24 cellular contexts compared by ENCODE assay signal in the genomic region with DNA sequence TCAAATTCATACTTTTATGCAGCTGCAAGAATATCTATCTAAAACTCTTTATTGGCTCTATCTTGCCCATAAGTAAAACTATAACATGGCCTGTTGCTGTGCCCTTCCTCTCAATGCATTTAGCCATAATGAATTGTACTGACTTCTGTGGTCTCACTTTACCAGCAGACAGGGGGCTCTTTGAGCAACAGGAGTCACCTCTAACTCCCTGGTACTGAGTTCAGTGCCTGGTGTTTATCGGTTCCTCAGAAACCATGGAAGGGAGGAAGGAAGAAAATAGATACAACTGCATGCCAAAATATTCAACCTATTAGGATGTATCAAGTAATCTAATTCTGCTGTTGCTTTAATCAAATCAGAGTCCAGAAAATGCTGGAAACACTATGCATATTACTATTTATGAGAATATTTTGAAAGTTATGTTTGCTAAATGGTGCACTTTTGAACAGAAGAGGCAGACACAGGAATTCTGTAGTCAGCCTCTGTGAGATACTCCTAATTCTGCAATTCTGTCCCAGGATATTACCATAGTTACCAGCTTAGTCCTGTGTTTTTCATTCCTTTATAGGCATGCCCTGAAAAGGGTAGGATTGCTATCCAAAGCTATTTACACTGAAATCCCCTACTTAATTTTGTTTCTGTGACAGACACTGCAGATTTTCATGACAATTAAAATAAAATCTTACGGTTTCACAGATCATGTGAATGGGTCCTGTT.
DNase-seq lines count a peak whose midpoint lies in the region; ATAC-seq and TF ChIP-seq lines count a peak whose summit lies in the region.
"Had no signal": no experiment of that assay in that cellular context is flagged by ENCODE, and none has a peak within 500 bp of the region (broad histone marks: within the 10 kb centered on the region; RNA-seq: fewer than 3 reads in every experiment).

No MANE protein-coding gene starts in this region.

- H3K18ac ChIP-seq in IMR-90 (ENCODE audit: low read depth, low read length): no peak overlapping the region

- H3K14ac ChIP-seq in IMR-90 (replicated peaks; ENCODE audit: low read depth, low read length): no peak overlapping the region

- H3K79me2 ChIP-seq in SK-N-SH (ENCODE audit: insufficient read depth): no peaks in the 10 kb centered on the region; the same call in 1 of the 2 replicates

- H3K4me2 ChIP-seq in SK-N-SH (no peak overlapping the region), IMR-90 (ENCODE audit: low read depth, low read length) (no peak overlapping the region)

- H3K9me3 ChIP-seq in SK-N-SH: no peaks in the 10 kb centered on the region
- H3K9me3 ChIP-seq in IMR-90 (ENCODE audit: control insufficient read depth, insufficient read depth, low read length): no peaks in the 10 kb centered on the region
- H3K9me3 ChIP-seq: SJCRH30 had no signal

- no peak for TF ChIP-seq RAD21 in SK-N-SH (IDR thresholded peaks at IDR 0.05; ENCODE audit: low read length)
- TF ChIP-seq RAD21 in IMR-90 (IDR thresholded peaks at IDR 0.05; ENCODE audit: low read length): no peak

- intact Hi-C loops in IMR-90 (cut with micrococcal nuclease): no loop called here

- POLR2A ChIA-PET in SK-N-SH (lab: Yijun Ruan, JAX) (no interaction called here), IMR-90 (lab: Charles Lee; ENCODE audit: unreplicated experiment) (no interaction called here)

- no peaks in the 10 kb centered on the region; a peak in 1 of 4 replicates for H3K79me1 ChIP-seq in IMR-90 (ENCODE audit: low read depth in 1 of 2, low read length in 2 of 2)

- TF ChIP-seq POLR2A in IMR-90 (IDR thresholded peaks at IDR 0.05; ENCODE audit: low read depth, low read length): no peak

- H2BK15ac ChIP-seq in IMR-90 (ENCODE audit: low read depth, low read length): no peak overlapping the region

- H3K56ac ChIP-seq in IMR-90 (ENCODE audit: extremely low read depth, insufficient read depth, low read length): no peak overlapping the region

- in situ Hi-C loops in IMR-90 (cut with MboI; ENCODE audit: low sequenced_read_pairs): no loop called here
- in situ Hi-C loops in GM13976 (cut with MboI; ENCODE audit: low sequenced_read_pairs, unreplicated experiment): no loop called here

- H3K4me3 ChIP-seq in SK-N-SH (ENCODE audit: low read depth in 2 of 2, low read length in 1 of 2) (no peak overlapping the region), IMR-90 (ENCODE audit: insufficient read depth, low read depth, low read length) (no peak overlapping the region), retinal pigment epithelial cell (ENCODE audit: low read length) (no peak overlapping the region)
- H3K4me3 ChIP-seq: SJCRH30 had no signal

- no peak overlapping the region for H2BK120ac ChIP-seq in IMR-90 (ENCODE audit: low read depth, low read length)

- no peak for TF ChIP-seq EP300 in SK-N-SH (IDR thresholded peaks at IDR 0.05; ENCODE audit: borderline replicate concordance in 1 of 2, low read depth in 1 of 2, low read length in 1 of 2)

- no peaks in the 10 kb centered on the region for H3K9me2 ChIP-seq in SK-N-SH

- H4K91ac ChIP-seq in IMR-90 (ENCODE audit: insufficient read depth, low read depth, low read length): no peak overlapping the region

- H4K8ac ChIP-seq in IMR-90 (ENCODE audit: low read depth in 2 of 2, low read length in 2 of 2): no peak overlapping the region

- H3F3A ChIP-seq in SK-N-SH (replicated peaks; ENCODE audit: insufficient read depth): no peaks in the 10 kb centered on the region

- H2AFZ ChIP-seq in SK-N-SH (ENCODE audit: low read depth): no peak overlapping the region
- H2AFZ ChIP-seq in IMR-90 (replicated peaks; ENCODE audit: low read length, poor library complexity): no peak overlapping the region

- peak; percentile 81 for ATAC-seq in SK-N-SH treated with all-trans-retinoic acid at 6 μM for 48 hours
- ATAC-seq in IMR-90 (ENCODE audit: low read depth): peak; percentile 72
- ATAC-seq in HG02938 (IDR thresholded peaks at IDR 0.05; ENCODE audit: unreplicated experiment): no peak
- ATAC-seq: PC-3, Right ventricle myocardium inferior had no signal

- DNase-seq in SK-N-SH: no peak
- DNase-seq in IMR-90: no peak
- no peak for DNase-seq in caudate nucleus (lab: John Stamatoyannopoulos, UW)
- DNase-seq in retinal pigment epithelial cell (ENCODE audit: low read depth): no peak
- no peak for DNase-seq in GM13976 (ENCODE audit: low spot score)
- DNase-seq: CD8-positive, alpha-beta memory T cell; DMS79 treated with DMSO at 0.1 percent for 48 hours; GF-D8; Kasumi-1; MV-4-11; NCI-H1105; NCI-H146; NCI-H1930; NCI-H2107; NCI-H446; NCI-H524 treated with DMSO at 0.1 percent for 48 hours; NCI-H774; PC-3; SJCRH30 had no signal

- TF ChIP-seq CTCF in SK-N-SH (IDR thresholded peaks at IDR 0.05) (no peak), IMR-90 (conservative IDR thresholded peaks at IDR 0.05; ENCODE audit: low read depth, low read length) (no peak), retinal pigment epithelial cell (conservative IDR thresholded peaks at IDR 0.05; ENCODE audit: low read depth, low read length) (peak; percentile 3), GM13976 (IDR thresholded peaks at IDR 0.05; ENCODE audit: borderline replicate concordance, control extremely low read depth, extremely low read depth, insufficient read depth, missing control alignments) (no peak)

- no peak overlapping the region for H2BK20ac ChIP-seq in IMR-90 (ENCODE audit: low read depth, low read length)

- H3K36me3 ChIP-seq in SK-N-SH (replicated peaks in 1 of 2; ENCODE audit: control insufficient read depth in 1 of 2, insufficient read depth in 2 of 2, low read length in 1 of 2) (peaks cover 0 to 7% of the 10 kb centered on the region in 2 experiments), IMR-90 (ENCODE audit: control insufficient read depth, insufficient read depth, low read length) (peaks cover 12% of the 10 kb centered on the region)
- H3K36me3 ChIP-seq: SJCRH30 had no signal

- no peak overlapping the region for H2BK5ac ChIP-seq in IMR-90 (ENCODE audit: low read depth, low read length, poor library complexity, severe bottlenecking)

- H3K27me3 ChIP-seq in SK-N-SH (ENCODE audit: insufficient read depth) (no peaks in the 10 kb centered on the region), IMR-90 (ENCODE audit: control insufficient read depth, insufficient read depth, low read length) (no peaks in the 10 kb centered on the region)
- H3K27me3 ChIP-seq: SJCRH30 had no signal

- no peak overlapping the region for H4K5ac ChIP-seq in IMR-90 (ENCODE audit: low read depth, low read length)

- H3K4ac ChIP-seq in IMR-90 (ENCODE audit: low read depth, low read length): no peak overlapping the region

- peaks cover 0 to 36% of the 10 kb centered on the region in 2 experiments; a peak in 2 of 4 replicates for H3K4me1 ChIP-seq in SK-N-SH (ENCODE audit: control insufficient read depth in 1 of 2, insufficient read depth in 2 of 2, low read depth in 1 of 2, low read length in 1 of 2)
- H3K4me1 ChIP-seq in IMR-90 (ENCODE audit: control insufficient read depth, insufficient read depth, low read length): peaks cover 2% of the 10 kb centered on the region; the same call in 1 of the 2 replicates
- H3K4me1 ChIP-seq: SJCRH30 had no signal

- H4K20me1 ChIP-seq in SK-N-SH (ENCODE audit: insufficient read depth) (no peaks in the 10 kb centered on the region), IMR-90 (ENCODE audit: insufficient read depth, low read length) (no peaks in the 10 kb centered on the region)

- H2AK5ac ChIP-seq in IMR-90 (ENCODE audit: low read depth, low read length): no peak overlapping the region

- no peak overlapping the region for H3K23ac ChIP-seq in IMR-90 (ENCODE audit: low read depth, low read length)

- CTCF ChIA-PET in SK-N-SH (lab: Yijun Ruan, JAX): interaction anchor here (0.8 to 1.5 kb wide), 5 partner anchors 9 to 119 kb away, joined by 3 to 4 read pairs (median 4); no protein-coding TSS in a partner anchor
- CTCF ChIA-PET in IMR-90 (lab: Yijun Ruan, JAX): interaction anchor here (0.6 to 1.4 kb wide), 2 partner anchors 14 to 44 kb away, joined by 3 to 4 read pairs; no protein-coding TSS in a partner anchor

- H2AK9ac ChIP-seq in IMR-90 (replicated peaks; ENCODE audit: low read depth, low read length, poor library complexity): no peak overlapping the region

- H3K9ac ChIP-seq in SK-N-SH: no peak overlapping the region
- H3K9ac ChIP-seq in IMR-90 (ENCODE audit: low read depth, low read length): no peak overlapping the region

- WGBS in SK-N-SH (ENCODE audit: low lambda C conversion rate): 96% methylated on average over 2 of the region's 2 CpGs
- no CpG with 5 or more reads among the region's 2 CpGs for WGBS in IMR-90 (ENCODE audit: extremely low coverage in 2 of 2, insufficient read length in 1 of 2), 2 experiments

- H3K9me1 ChIP-seq in IMR-90 (ENCODE audit: insufficient read depth, low read length): no peaks in the 10 kb centered on the region

- dilution Hi-C loops in IMR-90 (cut with HindIII; ENCODE audit: low sequenced_read_pairs, unreplicated experiment): no loop called here

- peak overlapping the region in 1 of 2 experiments; percentile 91; a peak in 2 of 4 replicates for H3K27ac ChIP-seq in SK-N-SH (ENCODE audit: low read depth in 2 of 2, low read length in 1 of 2)
- H3K27ac ChIP-seq in IMR-90 (ENCODE audit: insufficient read depth, low read length): no peak overlapping the region
- peak overlapping the region; percentile 29 for H3K27ac ChIP-seq in caudate nucleus (ENCODE audit: low read depth, low read length)
- H3K27ac ChIP-seq: 22Rv1, HL-60, SJCRH30 had no signal

- BruUV-seq in IMR-90 (replicated peaks; lab: Mats Ljungman, UMichigan): no TSS peak

TF ChIP-seq in SK-N-SH treated with all-trans-retinoic acid at 6 μM for 48 hours, 23 proteins besides CTCF, POLR2A, EP300 and RAD21:
- TF ChIP-seq ISL1 (CRISPR knock-in tag; IDR thresholded peaks at IDR 0.05) (peak; percentile 69), ZNF8 (CRISPR knock-in tag; IDR thresholded peaks at IDR 0.05) (no peak)

TF ChIP-seq in SK-N-SH, 30 proteins besides CTCF, POLR2A, EP300 and RAD21 (continues in another document):
- TF ChIP-seq GATA2 (CRISPR knock-in tag; IDR thresholded peaks at IDR 0.05) (no peak), CHD2 (IDR thresholded peaks at IDR 0.05; ENCODE audit: low read length, partially characterized antibody) (no peak)

TF ChIP-seq in IMR-90, 13 proteins besides CTCF, POLR2A, EP300 and RAD21 (continues in another document):
- TF ChIP-seq MAFK (IDR thresholded peaks at IDR 0.05; ENCODE audit: low read depth, low read length) (no peak), MXI1 (IDR thresholded peaks at IDR 0.05; ENCODE audit: borderline replicate concordance, low read depth, low read length) (no peak), MAZ (IDR thresholded peaks at IDR 0.05; ENCODE audit: borderline replicate concordance, low read depth, low read length) (no peak), CHD1 (IDR thresholded peaks at IDR 0.05; ENCODE audit: low read depth, low read length) (no peak), RCOR1 (IDR thresholded peaks at IDR 0.05; ENCODE audit: insufficient replicate concordance, low read length) (no peak)
- TF ChIP-seq, protein P1, sequence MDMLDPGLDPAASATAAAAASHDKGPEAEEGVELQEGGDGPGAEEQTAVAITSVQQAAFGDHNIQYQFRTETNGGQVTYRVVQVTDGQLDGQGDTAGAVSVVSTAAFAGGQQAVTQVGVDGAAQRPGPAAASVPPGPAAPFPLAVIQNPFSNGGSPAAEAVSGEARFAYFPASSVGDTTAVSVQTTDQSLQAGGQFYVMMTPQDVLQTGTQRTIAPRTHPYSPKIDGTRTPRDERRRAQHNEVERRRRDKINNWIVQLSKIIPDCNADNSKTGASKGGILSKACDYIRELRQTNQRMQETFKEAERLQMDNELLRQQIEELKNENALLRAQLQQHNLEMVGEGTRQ (IDR thresholded peaks at IDR 0.05; ENCODE audit: low read depth, low read length): no peak
